Comparison of ENCODE assay signal across 21 cellular contexts in the genomic region with DNA sequence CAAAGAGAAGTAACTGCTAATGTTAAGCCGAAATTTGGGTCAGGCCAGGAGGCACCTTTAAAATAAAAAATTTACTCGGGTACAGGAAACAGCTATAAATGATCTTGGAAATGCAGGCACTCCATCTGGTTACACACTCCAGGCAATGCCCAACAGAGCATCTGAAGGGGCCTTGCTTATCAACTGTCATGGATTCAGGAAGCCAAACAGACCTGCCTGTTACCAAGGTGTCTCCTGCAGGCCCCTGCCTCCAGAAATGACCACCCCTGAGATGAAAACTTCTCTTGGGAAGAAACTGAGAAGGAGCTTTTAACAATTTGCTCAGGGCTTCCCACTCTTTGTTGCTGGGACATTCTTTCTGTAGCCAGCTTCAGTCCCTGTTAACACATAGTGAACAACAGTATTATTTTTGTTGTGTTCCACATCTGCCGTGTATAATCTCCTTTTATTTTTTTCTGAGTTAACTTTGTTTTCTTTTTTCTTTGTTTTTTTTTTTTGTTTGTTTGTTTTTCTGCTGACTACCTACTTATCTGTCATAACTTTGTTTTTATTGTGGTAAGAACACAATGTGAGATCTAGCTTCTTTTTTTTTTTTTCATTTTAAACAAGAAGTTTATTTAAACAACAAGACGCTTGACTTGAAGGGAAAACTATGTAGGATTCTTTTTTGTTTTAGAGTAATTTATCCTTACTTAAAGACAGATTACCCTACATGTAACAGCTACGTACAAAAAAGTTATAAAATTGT. TPM values are rescaled to one million over a fixed set of nuclear protein-coding genes. Genes with fewer than 3 reads are reported as not detected.
A peak's percentile ranks its signal among the peaks of the same experiment; 100 is the strongest.
DNase-seq lines count a peak whose midpoint lies in the region; ATAC-seq, FAIRE-seq and TF ChIP-seq lines count a peak whose summit lies in the region.
"Had no signal": no experiment of that assay in that cellular context is flagged by ENCODE, and none has a peak within 500 bp of the region (broad histone marks: within the 10 kb centered on the region; RNA-seq: fewer than 3 reads in every experiment).

No MANE protein-coding gene starts in this region.

- intact Hi-C loops in lower lobe of right lung (cut with DNase I) (no loop called here), stomach (cut with DNase I; ENCODE audit: low total_unique reads) (no loop called here)

- ATAC-seq in lower lobe of right lung (no peak), GM21786 (IDR thresholded peaks at IDR 0.05; ENCODE audit: unreplicated experiment) (no peak)
- ATAC-seq in activated naive CD8-positive, alpha-beta T cell treated with anti-CD3 and anti-CD28 coated beads, Interleukin-2, amount 50 U/mL, for 24 hours = no peak
- ATAC-seq: HCT116; stimulated activated effector memory CD8-positive, alpha-beta T cell treated with anti-CD3 and anti-CD28 coated beads, Interleukin-12 subunit alpha, Interleukin-12 subunit beta, amount 100 ng/mL, for 72 hours had no signal

- no peak overlapping the region for H3K27ac Mint-ChIP-seq in activated naive CD8-positive, alpha-beta T cell treated with anti-CD3 and anti-CD28 coated beads, Interleukin-2, amount 50 U/mL, for 24 hours
- H3K27ac Mint-ChIP-seq: activated naive CD8-positive, alpha-beta T cell; stimulated activated effector memory CD8-positive, alpha-beta T cell treated with anti-CD3 and anti-CD28 coated beads, Interleukin-12 subunit alpha, Interleukin-12 subunit beta, amount 100 ng/mL, for 72 hours had no signal

- TF ChIP-seq POLR2A in stomach (IDR thresholded peaks at IDR 0.05) = no peak

- peak; percentile 69 for FAIRE-seq in G401.6 (lab: Jason Lieb, UNC)
- FAIRE-seq in TTC549 (lab: Jason Lieb, UNC) = peak; percentile 31
- FAIRE-seq in urothelium cell line (lab: Jason Lieb, UNC) = no peak

- 56 to 65% (median 58%) methylated on average over 5 of the region's 5 CpGs for WGBS in stomach, 5 donors

- no peaks in the 10 kb centered on the region for H3K4me1 Mint-ChIP-seq in activated naive CD8-positive, alpha-beta T cell treated with anti-CD3 and anti-CD28 coated beads, Interleukin-2, amount 50 U/mL, for 24 hours

- H3K9me3 ChIP-seq in lower lobe of right lung (no peaks in the 10 kb centered on the region), stomach (no peaks in the 10 kb centered on the region)
- H3K9me3 ChIP-seq: psoas muscle had no signal

- no peaks in the 10 kb centered on the region for H3K9me3 Mint-ChIP-seq in activated naive CD8-positive, alpha-beta T cell treated with anti-CD3 and anti-CD28 coated beads, Interleukin-2, amount 50 U/mL, for 24 hours
- H3K9me3 Mint-ChIP-seq: stimulated activated effector memory CD8-positive, alpha-beta T cell treated with anti-CD3 and anti-CD28 coated beads, Interleukin-12 subunit alpha, Interleukin-12 subunit beta, amount 100 ng/mL, for 72 hours had no signal

- H3K36me3 Mint-ChIP-seq in activated naive CD8-positive, alpha-beta T cell treated with anti-CD3 and anti-CD28 coated beads, Interleukin-2, amount 50 U/mL, for 24 hours (ENCODE audit: low read depth) = no peaks in the 10 kb centered on the region
- H3K36me3 Mint-ChIP-seq: activated naive CD8-positive, alpha-beta T cell; stimulated activated effector memory CD8-positive, alpha-beta T cell treated with anti-CD3 and anti-CD28 coated beads, Interleukin-12 subunit alpha, Interleukin-12 subunit beta, amount 100 ng/mL, for 72 hours had no signal

- H3K4me1 ChIP-seq in lower lobe of right lung (peaks cover 36% of the 10 kb centered on the region), stomach (peaks cover 20 to 56% (median 41%) of the 10 kb centered on the region in 4 donors)

- TF ChIP-seq EP300 in stomach (IDR thresholded peaks at IDR 0.05) = no peak

- no peak for DNase-seq in lower lobe of right lung
- DNase-seq in stomach = no peak
- no peak for DNase-seq in urothelium cell line (ENCODE audit: low spot score)
- DNase-seq in activated naive CD8-positive, alpha-beta T cell treated with anti-CD3 and anti-CD28 coated beads, Interleukin-2, amount 50 U/mL, for 24 hours = no peak
- DNase-seq: activated CD4-positive, CD25-positive, alpha-beta regulatory T cell; activated T-cell treated with anti-CD3 and anti-CD28 coated beads, Interleukin-2, amount 50 U/mL, for 48 hours; NCI-H1105; NCI-H2081 treated with DMSO at 0.1 percent for 48 hours; NCI-H524 treated with DMSO at 0.1 percent for 48 hours; psoas muscle; SHP77 treated with DMSO at 0.1 percent for 48 hours; stimulated activated CD4-positive, alpha-beta T cell treated with anti-CD3 and anti-CD28 coated beads, Interleukin-15, amount 100 ng/mL, for 24 hours had no signal

- TF ChIP-seq CTCF in lower lobe of right lung (IDR thresholded peaks at IDR 0.05) (no peak), stomach (IDR thresholded peaks at IDR 0.05) (no peak)

- H3K36me3 ChIP-seq in lower lobe of right lung (no peaks in the 10 kb centered on the region), stomach (no peaks in the 10 kb centered on the region)

- peak overlapping the region; percentile 51 for H3K27ac ChIP-seq in lower lobe of right lung
- H3K27ac ChIP-seq in stomach = peak overlapping the region in 3 of 5 donors; percentile 29 to 78 (median 65)

- H3K27me3 ChIP-seq in lower lobe of right lung (ENCODE audit: low read depth) (no peaks in the 10 kb centered on the region), stomach (peaks cover 0 to 5% (median 0%) of the 10 kb centered on the region in 3 donors)

- H3K4me3 Mint-ChIP-seq in activated naive CD8-positive, alpha-beta T cell treated with anti-CD3 and anti-CD28 coated beads, Interleukin-2, amount 50 U/mL, for 24 hours = no peak overlapping the region
- H3K4me3 Mint-ChIP-seq: activated naive CD8-positive, alpha-beta T cell; stimulated activated effector memory CD8-positive, alpha-beta T cell treated with anti-CD3 and anti-CD28 coated beads, Interleukin-12 subunit alpha, Interleukin-12 subunit beta, amount 100 ng/mL, for 72 hours had no signal

- peaks cover 3% of the 10 kb centered on the region for H3K27me3 Mint-ChIP-seq in activated naive CD8-positive, alpha-beta T cell treated with anti-CD3 and anti-CD28 coated beads, Interleukin-2, amount 50 U/mL, for 24 hours

- no peak overlapping the region for H3K4me3 ChIP-seq in lower lobe of right lung
- no peak overlapping the region for H3K4me3 ChIP-seq in stomach
- H3K4me3 ChIP-seq: psoas muscle had no signal

RNA-seq across cellular contexts. Expression of gene ATP5MC1, which starts 18.7 kb away (rescaled TPM):
- total RNA-seq in lower lobe of right lung = 42.6 TPM
- 100 to 1,000 TPM in 3 of 5 donors, 10 to 100 TPM in 2; 19.4 to 298 (median 140) TPM for total RNA-seq in stomach
- polyA plus RNA-seq in stomach = 100 to 1,000 TPM; 247 to 449 (median 337) TPM

RNA-seq across cellular contexts. Expression of gene UBE2Z, which starts 34.3 kb away (rescaled TPM):
- total RNA-seq in lower lobe of right lung (65.0 TPM), stomach (10 to 100 TPM; 28.1 to 55.6 (median 36.2) TPM)
- 10 to 100 TPM; 30.2 to 43.4 (median 38.8) TPM for polyA plus RNA-seq in stomach

RNA-seq across cellular contexts. Expression of gene CALCOCO2, which starts 43.0 kb away (rescaled TPM):
- total RNA-seq in lower lobe of right lung (174 TPM), stomach (100 to 1,000 TPM in 1 of 5 donors, 10 to 100 TPM in 4; 55.4 to 109 (median 72.2) TPM)
- polyA plus RNA-seq in stomach = 10 to 100 TPM; 43.0 to 67.8 (median 58.8) TPM

RNA-seq across cellular contexts. Expression of gene TTLL6, which starts 56.8 kb away (rescaled TPM):
- total RNA-seq in lower lobe of right lung = 2.7 TPM
- total RNA-seq in stomach = 10 to 100 TPM in 1 of 5 donors, 1 to 10 TPM in 2, not detected in 2; 1.5 to 11.0 (median 1.8) TPM
- under 1 TPM in 1 of 3 donors, not detected in 2; 0.48 TPM for polyA plus RNA-seq in stomach
- total RNA-seq: lung microvascular endothelial cell, psoas muscle, urinary bladder had no signal
- polyA plus RNA-seq: neural cell had no signal
